3 cellular contexts compared by ENCODE assay signal in genomic region chr20:24862186-24862585, GRCh38.
"Had no signal": no experiment of that assay in that cellular context is flagged by ENCODE, and none has a peak within 500 bp of the region (broad histone marks: within the 10 kb centered on the region; RNA-seq: fewer than 3 reads in every experiment).

No MANE protein-coding gene starts in this region.

- DNase-seq: GDM1, GF-D8 had no signal

- H3K4me3 ChIP-seq: GM12878 had no signal

- ATAC-seq: GM12878 had no signal
